Comparison of ENCODE assay signal across 19 cellular contexts in genomic region chr4:5780831-5781480, GRCh38.
DNase-seq lines count a peak whose midpoint lies in the region; ATAC-seq, FAIRE-seq and TF ChIP-seq lines count a peak whose summit lies in the region.
"Had no signal": no experiment of that assay in that cellular context is flagged by ENCODE, and none has a peak within 500 bp of the region (broad histone marks: within the 10 kb centered on the region; RNA-seq: fewer than 3 reads in every experiment).

No MANE protein-coding gene starts in this region.

- no peaks in the 10 kb centered on the region for H3K27me3 Mint-ChIP-seq in activated CD4-positive, alpha-beta memory T cell treated with anti-CD3 and anti-CD28 coated beads, Interleukin-2, amount 10 ng/mL, durations not matched to agents 7 days and 5 days
- H3K27me3 Mint-ChIP-seq in activated CD4-positive, alpha-beta memory T cell treated with anti-CD3 and anti-CD28 coated beads for 36 hours: peaks cover 2% of the 10 kb centered on the region
- H3K27me3 Mint-ChIP-seq: CD4-positive, alpha-beta memory T cell had no signal

- WGBS in spleen, 5 donors: 78 to 91% (median 85%) methylated on average over 9 of the region's 9 CpGs

- H3K9me3 ChIP-seq in kidney (ENCODE audit: control insufficient read depth in 1 of 2, low read length in 2 of 2) (peaks cover 7 to 8% of the 10 kb centered on the region in 2 donors), spleen (peaks cover 6 to 18% (median 18%) of the 10 kb centered on the region in 8 donors)
- H3K9me3 ChIP-seq: SJSA1 had no signal

- no peak overlapping the region for H3K4me3 Mint-ChIP-seq in activated CD4-positive, alpha-beta memory T cell treated with anti-CD3 and anti-CD28 coated beads, Interleukin-2, amount 10 ng/mL, durations not matched to agents 7 days and 5 days
- H3K4me3 Mint-ChIP-seq in activated CD4-positive, alpha-beta memory T cell treated with anti-CD3 and anti-CD28 coated beads for 36 hours: no peak overlapping the region
- H3K4me3 Mint-ChIP-seq: activated naive CD4-positive, alpha-beta T cell treated with anti-CD3 and anti-CD28 coated beads for 36 hours had no signal

- intact Hi-C loops in activated CD4-positive, alpha-beta memory T cell treated with anti-CD3 and anti-CD28 coated beads for 36 hours (cut with micrococcal nuclease): no loop called here
- intact Hi-C loops in kidney (cut with DNase I) (no loop called here), spleen (cut with DNase I; ENCODE audit: low total_unique reads) (no loop called here)

- no peak for FAIRE-seq in kidney (lab: Jason Lieb, UNC)
- FAIRE-seq: islet of Langerhans had no signal

- POLR2A ChIA-PET in activated CD4-positive, alpha-beta memory T cell treated with anti-CD3 and anti-CD28 coated beads, Interleukin-2, amount 10 ng/mL, durations not matched to agents 7 days and 5 days (lab: Charles Lee): no interaction called here
- POLR2A ChIA-PET in activated CD4-positive, alpha-beta memory T cell treated with anti-CD3 and anti-CD28 coated beads for 36 hours (lab: Charles Lee): no interaction called here

- peaks cover 5% of the 10 kb centered on the region for H3K9me3 Mint-ChIP-seq in activated CD4-positive, alpha-beta memory T cell treated with anti-CD3 and anti-CD28 coated beads, Interleukin-2, amount 10 ng/mL, durations not matched to agents 7 days and 5 days
- peaks cover 13% of the 10 kb centered on the region for H3K9me3 Mint-ChIP-seq in activated CD4-positive, alpha-beta memory T cell treated with anti-CD3 and anti-CD28 coated beads for 36 hours

- no peaks in the 10 kb centered on the region for H3K36me3 Mint-ChIP-seq in activated CD4-positive, alpha-beta memory T cell treated with anti-CD3 and anti-CD28 coated beads, Interleukin-2, amount 10 ng/mL, durations not matched to agents 7 days and 5 days (ENCODE audit: low read depth)
- H3K36me3 Mint-ChIP-seq in activated CD4-positive, alpha-beta memory T cell treated with anti-CD3 and anti-CD28 coated beads for 36 hours: peaks cover 2% of the 10 kb centered on the region

- peaks cover 3% of the 10 kb centered on the region in 2 donors for H3K4me1 ChIP-seq in kidney (ENCODE audit: control insufficient read depth in 1 of 2, insufficient read depth in 1 of 2, low read depth in 1 of 2, low read length in 2 of 2)
- H3K4me1 ChIP-seq in spleen: no peaks in the 10 kb centered on the region
- H3K4me1 ChIP-seq: parathyroid adenoma, SJSA1 had no signal

- no peak overlapping the region for H3K4me3 ChIP-seq in cardiac fibroblast (replicated peaks in 1 of 2; ENCODE audit: low read depth in 2 of 2, low read length in 2 of 2)
- H3K4me3 ChIP-seq in kidney (ENCODE audit: low read length in 2 of 2): no peak overlapping the region
- H3K4me3 ChIP-seq in spleen: no peak overlapping the region
- H3K4me3 ChIP-seq: SJSA1 had no signal

- ATAC-seq in HG03342 (IDR thresholded peaks at IDR 0.05; ENCODE audit: unreplicated experiment) (no peak), GM21825 (IDR thresholded peaks at IDR 0.05; ENCODE audit: unreplicated experiment) (no peak), GM19023 (IDR thresholded peaks at IDR 0.05; ENCODE audit: unreplicated experiment) (no peak)
- ATAC-seq: HCT116 had no signal

- H3K4me1 Mint-ChIP-seq in activated CD4-positive, alpha-beta memory T cell treated with anti-CD3 and anti-CD28 coated beads, Interleukin-2, amount 10 ng/mL, durations not matched to agents 7 days and 5 days: no peaks in the 10 kb centered on the region
- no peaks in the 10 kb centered on the region for H3K4me1 Mint-ChIP-seq in activated CD4-positive, alpha-beta memory T cell treated with anti-CD3 and anti-CD28 coated beads for 36 hours (ENCODE audit: low read depth)
- H3K4me1 Mint-ChIP-seq: CD4-positive, alpha-beta memory T cell had no signal

- no peaks in the 10 kb centered on the region for H3K27me3 ChIP-seq in spleen (replicated peaks in 1 of 7)
- H3K27me3 ChIP-seq: SJSA1 had no signal

- H3K27ac ChIP-seq in kidney (ENCODE audit: low read depth in 2 of 2, low read length in 2 of 2) (no peak overlapping the region), spleen (no peak overlapping the region)
- H3K27ac ChIP-seq: 22Rv1, parathyroid adenoma, SJSA1 had no signal

- TF ChIP-seq CTCF in cardiac fibroblast (IDR thresholded peaks at IDR 0.05; ENCODE audit: low read depth, low read length) (no peak), kidney (IDR thresholded peaks at IDR 0.05; ENCODE audit: borderline replicate concordance, extremely low read depth, insufficient read depth) (no peak), spleen (IDR thresholded peaks at IDR 0.05 in 8 of 11, conservative IDR thresholded peaks at IDR 0.05 in 3 of 11) (no peak)

- H3K27ac Mint-ChIP-seq in activated CD4-positive, alpha-beta memory T cell treated with anti-CD3 and anti-CD28 coated beads, Interleukin-2, amount 10 ng/mL, durations not matched to agents 7 days and 5 days: no peak overlapping the region
- H3K27ac Mint-ChIP-seq in activated CD4-positive, alpha-beta memory T cell treated with anti-CD3 and anti-CD28 coated beads for 36 hours: no peak overlapping the region
- H3K27ac Mint-ChIP-seq: activated naive CD4-positive, alpha-beta T cell treated with anti-CD3 and anti-CD28 coated beads for 36 hours; CD4-positive, alpha-beta memory T cell had no signal

- TF ChIP-seq POLR2A in spleen (IDR thresholded peaks at IDR 0.05): no peak

- DNase-seq in activated CD4-positive, alpha-beta memory T cell treated with anti-CD3 and anti-CD28 coated beads, Interleukin-2, amount 10 ng/mL, durations not matched to agents 7 days and 5 days: peak; percentile 3
- no peak for DNase-seq in activated CD4-positive, alpha-beta memory T cell treated with anti-CD3 and anti-CD28 coated beads for 36 hours
- DNase-seq in cardiac fibroblast (ENCODE audit: low read depth in 2 of 2): peak; percentile 40 to 83
- peak; percentile 21 for DNase-seq in kidney
- DNase-seq in spleen: peak; percentile 31
- DNase-seq: activated naive CD4-positive, alpha-beta T cell treated with anti-CD3 and anti-CD28 coated beads for 36 hours; CD4-positive, alpha-beta memory T cell; DND-41; effector memory CD4-positive, alpha-beta T cell; midbrain; NCI-H1105 had no signal

- H3K9ac ChIP-seq in kidney (ENCODE audit: low read length in 2 of 2): no peak overlapping the region
- H3K9ac ChIP-seq: parathyroid adenoma had no signal

- CTCF ChIA-PET in activated CD4-positive, alpha-beta memory T cell treated with anti-CD3 and anti-CD28 coated beads, Interleukin-2, amount 10 ng/mL, durations not matched to agents 7 days and 5 days (lab: Charles Lee): no interaction called here
- CTCF ChIA-PET in activated CD4-positive, alpha-beta memory T cell treated with anti-CD3 and anti-CD28 coated beads for 36 hours (lab: Charles Lee): no interaction called here

- peaks cover 10 to 25% of the 10 kb centered on the region in 2 donors for H3K36me3 ChIP-seq in kidney (ENCODE audit: control insufficient read depth in 1 of 2, insufficient read depth in 2 of 2, low read length in 2 of 2)
- peaks cover 0 to 6% (median 0%) of the 10 kb centered on the region in 6 donors for H3K36me3 ChIP-seq in spleen
